In genomic region chr10:47288916-47289495, GRCh38 we compare ENCODE assay signal across 24 cellular contexts. TPM values are rescaled to one million over a fixed set of nuclear protein-coding genes. Genes with fewer than 3 reads are reported as not detected.
A peak's percentile ranks its signal among the peaks of the same experiment; 100 is the strongest.
DNase-seq lines count a peak whose midpoint lies in the region; ATAC-seq, FAIRE-seq and TF ChIP-seq lines count a peak whose summit lies in the region.
"Had no signal": no experiment of that assay in that cellular context is flagged by ENCODE, and none has a peak within 500 bp of the region (broad histone marks: within the 10 kb centered on the region; RNA-seq: fewer than 3 reads in every experiment).

No MANE protein-coding gene starts in this region.

- no peaks in the 10 kb centered on the region for H4K20me1 ChIP-seq in H1 (replicated peaks in 1 of 2; ENCODE audit: control insufficient read depth in 1 of 2, insufficient read depth in 2 of 2, low read length in 2 of 2)
- H4K20me1 ChIP-seq in hepatocyte (ENCODE audit: insufficient read depth, poor library complexity, severe bottlenecking) = no peaks in the 10 kb centered on the region

- no peaks in the 10 kb centered on the region for H3K9me2 ChIP-seq in hepatocyte (replicated peaks; ENCODE audit: insufficient read depth)

- H3K27ac ChIP-seq in right atrium auricular region = no peak overlapping the region
- H3K27ac ChIP-seq in heart left ventricle = no peak overlapping the region
- no peak overlapping the region for H3K27ac ChIP-seq in H1 (ENCODE audit: low read depth, low read length)
- H3K27ac ChIP-seq in neuronal stem cell (replicated peaks; ENCODE audit: low read length) = no peak overlapping the region
- no peak overlapping the region for H3K27ac ChIP-seq in hepatocyte
- H3K27ac ChIP-seq: RWPE1 had no signal

- H3K4me2 ChIP-seq in H1 (ENCODE audit: insufficient read depth in 1 of 2, low read depth in 2 of 2, low read length in 2 of 2) = no peak overlapping the region
- H3K4me2 ChIP-seq in neuronal stem cell (ENCODE audit: insufficient read depth, low read length, poor library complexity, severe bottlenecking) = no peak overlapping the region
- no peak overlapping the region for H3K4me2 ChIP-seq in hepatocyte

- H3K36me3 ChIP-seq in right atrium auricular region = no peaks in the 10 kb centered on the region
- no peaks in the 10 kb centered on the region for H3K36me3 ChIP-seq in heart left ventricle
- H3K36me3 ChIP-seq in H1 (ENCODE audit: control insufficient read depth in 2 of 4, insufficient read depth in 4 of 4, low read length in 3 of 4) = no peaks in the 10 kb centered on the region
- no peaks in the 10 kb centered on the region for H3K36me3 ChIP-seq in neuronal stem cell (replicated peaks in 1 of 2; ENCODE audit: control insufficient read depth in 2 of 2, insufficient read depth in 2 of 2, low read length in 2 of 2)
- H3K36me3 ChIP-seq in hepatocyte (replicated peaks; ENCODE audit: insufficient read depth, low read depth) = no peaks in the 10 kb centered on the region

- no peak overlapping the region for H3K18ac ChIP-seq in H1 (ENCODE audit: extremely low read depth, low read length)
- no peak overlapping the region for H3K18ac ChIP-seq in neuronal stem cell (ENCODE audit: low read length)

- FAIRE-seq in H1 (lab: Jason Lieb, UNC) = no peak
- FAIRE-seq: GM19239 had no signal

- H2BK12ac ChIP-seq in H1 (ENCODE audit: low read depth, low read length) (no peak overlapping the region), neuronal stem cell (ENCODE audit: low read length) (no peak overlapping the region)

- no peak overlapping the region for H3K27ac Mint-ChIP-seq in activated T-helper 1 cell treated with anti-CD3 and anti-CD28 coated beads, Interleukin-12 subunit alpha, Interleukin-12 subunit beta, Interleukin-2, Interleukin-4 antibody, amounts not matched to agents 30 ng/mL and 10 ng/mL and 1 ng/mL, durations not matched to agents 14 hours and 24 hours and 36 hours
- H3K27ac Mint-ChIP-seq in activated naive CD8-positive, alpha-beta T cell treated with anti-CD3 and anti-CD28 coated beads, Interleukin-2, amount 50 U/mL, for 24 hours = no peak overlapping the region
- H3K27ac Mint-ChIP-seq: CD4-positive, CD25-positive, alpha-beta regulatory T cell had no signal

- no peak overlapping the region for H2BK5ac ChIP-seq in H1 (ENCODE audit: low read depth, low read length)
- no peak overlapping the region for H2BK5ac ChIP-seq in neuronal stem cell (ENCODE audit: low read length)

- H3K27me3 ChIP-seq in right atrium auricular region (no peaks in the 10 kb centered on the region), heart left ventricle (no peaks in the 10 kb centered on the region), H1 (replicated peaks in 1 of 4; ENCODE audit: control insufficient read depth in 3 of 4, extremely low read depth in 1 of 4, insufficient read depth in 3 of 4, low read length in 3 of 4) (no peaks in the 10 kb centered on the region), neuronal stem cell (ENCODE audit: control insufficient read depth in 3 of 3, insufficient read depth in 3 of 3, low read depth in 1 of 3, low read length in 3 of 3) (peaks cover 0 to 5% (median 0%) of the 10 kb centered on the region in 3 experiments), hepatocyte (peaks cover 27% of the 10 kb centered on the region)

- 71 to 81% (median 71%) methylated on average over 9 of the region's 9 CpGs for WGBS in heart left ventricle, 4 donors
- WGBS in H1 (ENCODE audit: extremely low coverage in 1 of 2, insufficient coverage in 1 of 2, insufficient read length in 1 of 2, insufficient replicate concordance in 2 of 2, low coverage in 1 of 2, low lambda C conversion rate in 2 of 2, missing lambda C conversion rate in 1 of 2), 2 experiments = 81% methylated on average over 9 of the region's 9 CpGs; no CpG with 5 or more reads in 1 of the 2 experiments
- no CpG with 5 or more reads among the region's 9 CpGs for whole genome bisulfite sequencing in neuronal stem cell (ENCODE audit: extremely low coverage in 2 of 2, insufficient read length in 2 of 2, insufficient replicate concordance in 1 of 2), 2 donors
- WGBS in hepatocyte (ENCODE audit: low lambda C conversion rate, missing lambda C conversion rate) = 77% methylated on average over 9 of the region's 9 CpGs

- TF ChIP-seq RAD21 in H1 (IDR thresholded peaks at IDR 0.05 in 1 of 2, conservative IDR thresholded peaks at IDR 0.05 in 1 of 2; ENCODE audit: low read depth in 2 of 2, low read length in 2 of 2) = peak; percentile 35 to 45; a peak in 3 of 4 replicates

- H4K8ac ChIP-seq in H1 (ENCODE audit: extremely low read depth, insufficient read depth, low read length) = no peak overlapping the region
- no peak overlapping the region for H4K8ac ChIP-seq in neuronal stem cell (ENCODE audit: low read depth, low read length)

- H2BK15ac ChIP-seq in H1 (ENCODE audit: low read length) (no peak overlapping the region), neuronal stem cell (ENCODE audit: low read length) (peak overlapping the region; percentile 20)

- no peak overlapping the region for H3K14ac ChIP-seq in H1 (ENCODE audit: insufficient read length)
- no peak overlapping the region for H3K14ac ChIP-seq in neuronal stem cell (ENCODE audit: low read length)

- H3K4me1 ChIP-seq in right atrium auricular region (peaks cover 0 to 18% of the 10 kb centered on the region in 2 donors), heart left ventricle (peaks cover 0 to 10% (median 3%) of the 10 kb centered on the region in 12 donors), H1 (replicated peaks in 1 of 4; ENCODE audit: control insufficient read depth in 3 of 4, insufficient read depth in 4 of 4, low read length in 3 of 4) (no peaks in the 10 kb centered on the region), neuronal stem cell (ENCODE audit: control insufficient read depth in 2 of 2, insufficient read depth in 1 of 2, low read depth in 1 of 2, low read length in 2 of 2) (peaks cover 0 to 3% of the 10 kb centered on the region in 2 donors), hepatocyte (ENCODE audit: insufficient read depth) (peaks cover 5% of the 10 kb centered on the region)

- POLR2A ChIA-PET in H1 (lab: Charles Lee; ENCODE audit: partially characterized antibody) = no interaction called here

- intact Hi-C loops in heart left ventricle (cut with DNase I) = loop anchor here in 1 of 10 donors (5.0 kb wide), 1 partner anchor 48 kb away; no protein-coding TSS in a partner anchor
- intact Hi-C loops in activated T-helper 1 cell treated with anti-CD3 and anti-CD28 coated beads, Interleukin-12 subunit alpha, Interleukin-12 subunit beta, Interleukin-2, Interleukin-4 antibody, amounts not matched to agents 30 ng/mL and 10 ng/mL and 1 ng/mL, durations not matched to agents 14 hours and 24 hours and 36 hours (cut with micrococcal nuclease) = no loop called here

- no peaks in the 10 kb centered on the region for H3K36me3 Mint-ChIP-seq in activated T-helper 1 cell treated with anti-CD3 and anti-CD28 coated beads, Interleukin-12 subunit alpha, Interleukin-12 subunit beta, Interleukin-2, Interleukin-4 antibody, amounts not matched to agents 30 ng/mL and 10 ng/mL and 1 ng/mL, durations not matched to agents 14 hours and 24 hours and 36 hours (ENCODE audit: low read depth)
- no peaks in the 10 kb centered on the region for H3K36me3 Mint-ChIP-seq in activated naive CD8-positive, alpha-beta T cell treated with anti-CD3 and anti-CD28 coated beads, Interleukin-2, amount 50 U/mL, for 24 hours (ENCODE audit: low read depth)
- H3K36me3 Mint-ChIP-seq: CD4-positive, CD25-positive, alpha-beta regulatory T cell had no signal

- H2BK120ac ChIP-seq in H1 (replicated peaks; ENCODE audit: low read depth, low read length) (no peak overlapping the region), neuronal stem cell (ENCODE audit: low read depth, low read length) (no peak overlapping the region)

- peaks cover 18% of the 10 kb centered on the region for H3K4me1 Mint-ChIP-seq in activated T-helper 1 cell treated with anti-CD3 and anti-CD28 coated beads, Interleukin-12 subunit alpha, Interleukin-12 subunit beta, Interleukin-2, Interleukin-4 antibody, amounts not matched to agents 30 ng/mL and 10 ng/mL and 1 ng/mL, durations not matched to agents 14 hours and 24 hours and 36 hours (ENCODE audit: low read depth)
- H3K4me1 Mint-ChIP-seq in activated naive CD8-positive, alpha-beta T cell treated with anti-CD3 and anti-CD28 coated beads, Interleukin-2, amount 50 U/mL, for 24 hours = peaks cover 23% of the 10 kb centered on the region

- TF ChIP-seq EP300 in H1 (IDR thresholded peaks at IDR 0.05; ENCODE audit: borderline replicate concordance in 1 of 2, low read depth in 2 of 2, low read length in 2 of 2) = no peak

- no peak overlapping the region for H2BK20ac ChIP-seq in H1 (ENCODE audit: low read length)

- no peak overlapping the region for H2AFZ ChIP-seq in H1 (ENCODE audit: low read length)
- no peak overlapping the region for H2AFZ ChIP-seq in neuronal stem cell (ENCODE audit: low read length)
- no peak overlapping the region for H2AFZ ChIP-seq in hepatocyte

- ATAC-seq in heart left ventricle = no peak
- ATAC-seq in activated naive CD8-positive, alpha-beta T cell treated with anti-CD3 and anti-CD28 coated beads, Interleukin-2, amount 50 U/mL, for 24 hours = no peak

- H3K79me1 ChIP-seq in H1 (ENCODE audit: low read depth, low read length) (no peaks in the 10 kb centered on the region), neuronal stem cell (ENCODE audit: low read depth, low read length) (no peaks in the 10 kb centered on the region)

- peaks cover 4% of the 10 kb centered on the region for H3K27me3 Mint-ChIP-seq in activated T-helper 1 cell treated with anti-CD3 and anti-CD28 coated beads, Interleukin-12 subunit alpha, Interleukin-12 subunit beta, Interleukin-2, Interleukin-4 antibody, amounts not matched to agents 30 ng/mL and 10 ng/mL and 1 ng/mL, durations not matched to agents 14 hours and 24 hours and 36 hours (ENCODE audit: insufficient read depth)
- no peaks in the 10 kb centered on the region for H3K27me3 Mint-ChIP-seq in activated naive CD8-positive, alpha-beta T cell treated with anti-CD3 and anti-CD28 coated beads, Interleukin-2, amount 50 U/mL, for 24 hours
- H3K27me3 Mint-ChIP-seq: CD4-positive, CD25-positive, alpha-beta regulatory T cell had no signal

- H4K91ac ChIP-seq in H1 (replicated peaks; ENCODE audit: insufficient read length, low read length) = no peak overlapping the region
- H4K91ac ChIP-seq in neuronal stem cell (ENCODE audit: low read depth, low read length, poor library complexity) = no peak overlapping the region

- H3K4ac ChIP-seq in H1 (replicated peaks; ENCODE audit: insufficient read length, low read depth, low read length) = no peak overlapping the region
- no peak overlapping the region for H3K4ac ChIP-seq in neuronal stem cell (ENCODE audit: low read length)

- no peaks in the 10 kb centered on the region for H3K9me3 ChIP-seq in right atrium auricular region
- H3K9me3 ChIP-seq in heart left ventricle = no peaks in the 10 kb centered on the region
- no peaks in the 10 kb centered on the region for H3K9me3 ChIP-seq in H1 (ENCODE audit: insufficient read depth in 2 of 2, low read depth in 1 of 2, low read length in 1 of 2)
- peaks cover 0 to 2% of the 10 kb centered on the region in 2 donors for H3K9me3 ChIP-seq in neuronal stem cell (replicated peaks in 1 of 2; ENCODE audit: control insufficient read depth in 2 of 2, insufficient read depth in 1 of 2, low read depth in 1 of 2, low read length in 2 of 2)
- H3K9me3 ChIP-seq in hepatocyte (ENCODE audit: low read depth) = no peaks in the 10 kb centered on the region

- no peaks in the 10 kb centered on the region for H3K23me2 ChIP-seq in H1 (ENCODE audit: low read depth, low read length)

- CTCF ChIA-PET in H1 (lab: Charles Lee; ENCODE audit: partially characterized antibody) = interaction anchor here (0.7 to 3.3 kb wide), 9 partner anchors 10 to 250 kb away, joined by 3 to 13 read pairs (median 3); partner anchors contain the start of gene GDF10

- H3K9ac ChIP-seq in H1 (replicated peaks in 1 of 4; ENCODE audit: extremely low read depth in 1 of 4, low read depth in 3 of 4, low read length in 3 of 4) (no peak overlapping the region), neuronal stem cell (ENCODE audit: low read depth, low read length, poor library complexity) (no peak overlapping the region)

- no peak overlapping the region for H3K56ac ChIP-seq in H1 (replicated peaks; ENCODE audit: insufficient read length, low read depth, low read length)

- H2AK5ac ChIP-seq in H1 (ENCODE audit: low read depth, low read length) = no peak overlapping the region
- no peak overlapping the region for H2AK5ac ChIP-seq in neuronal stem cell (ENCODE audit: low read depth, low read length)

- H3K23ac ChIP-seq in H1 (ENCODE audit: insufficient read length) (no peak overlapping the region), neuronal stem cell (ENCODE audit: low read depth, low read length, poor library complexity) (no peak overlapping the region)

- H3K4me3 Mint-ChIP-seq in activated T-helper 1 cell treated with anti-CD3 and anti-CD28 coated beads, Interleukin-12 subunit alpha, Interleukin-12 subunit beta, Interleukin-2, Interleukin-4 antibody, amounts not matched to agents 30 ng/mL and 10 ng/mL and 1 ng/mL, durations not matched to agents 14 hours and 24 hours and 36 hours = no peak overlapping the region
- no peak overlapping the region for H3K4me3 Mint-ChIP-seq in activated naive CD8-positive, alpha-beta T cell treated with anti-CD3 and anti-CD28 coated beads, Interleukin-2, amount 50 U/mL, for 24 hours
- H3K4me3 Mint-ChIP-seq: CD4-positive, CD25-positive, alpha-beta regulatory T cell had no signal

- TF ChIP-seq CTCF in right atrium auricular region (IDR thresholded peaks at IDR 0.05) (no peak), heart left ventricle (IDR thresholded peaks at IDR 0.05) (no peak), H1 (IDR thresholded peaks at IDR 0.05; ENCODE audit: control extremely low read depth in 1 of 3, insufficient read depth in 1 of 3, low read depth in 1 of 3, low read length in 3 of 3) (peak in 2 of 3 experiments; percentile 24 to 31; a peak in 1 of 4 replicates), hepatocyte (IDR thresholded peaks at IDR 0.05; ENCODE audit: poor library complexity) (no peak)

- DNase-seq in right atrium auricular region (ENCODE audit: low spot score) = peak; percentile 44
- no peak for DNase-seq in heart left ventricle
- no peak for DNase-seq in H1 (ENCODE audit: low read depth in 1 of 2, low spot score in 2 of 2)
- no peak for DNase-seq in neuronal stem cell (ENCODE audit: low spot score)
- DNase-seq in activated T-helper 1 cell treated with anti-CD3 and anti-CD28 coated beads, Interleukin-12 subunit alpha, Interleukin-12 subunit beta, Interleukin-2, Interleukin-4 antibody, amounts not matched to agents 30 ng/mL and 10 ng/mL and 1 ng/mL, durations not matched to agents 14 hours and 24 hours and 36 hours (ENCODE audit: low spot score) = no peak
- DNase-seq in activated naive CD8-positive, alpha-beta T cell treated with anti-CD3 and anti-CD28 coated beads, Interleukin-2, amount 50 U/mL, for 24 hours = no peak
- DNase-seq in hepatocyte (ENCODE audit: low spot score) = no peak
- DNase-seq: CD4-positive, CD25-positive, alpha-beta regulatory T cell; EL; GF-D8; KBM-7; NCI-H1092; NCI-H1436; NCI-H1930; NCI-H226; NCI-H510A treated with DMSO at 0.1 percent for 48 hours; NCI-H748 treated with DMSO at 0.1 percent for 48 hours; NK-92 treated with Interleukin-12 subunit alpha and Interleukin-12 subunit beta, amount 100 ng/mL, for 24 hours; SHP77 treated with DMSO at 0.1 percent for 48 hours had no signal

- H4K5ac ChIP-seq in H1 (ENCODE audit: insufficient read length, low read depth, low read length) = no peak overlapping the region

- no peak overlapping the region for H3K4me3 ChIP-seq in right atrium auricular region
- no peak overlapping the region for H3K4me3 ChIP-seq in heart left ventricle
- no peak overlapping the region for H3K4me3 ChIP-seq in H1 (ENCODE audit: extremely low read depth in 1 of 4, insufficient read depth in 2 of 4, low read depth in 3 of 4, low read length in 4 of 4)
- no peak overlapping the region for H3K4me3 ChIP-seq in neuronal stem cell (ENCODE audit: low read length in 2 of 2)
- no peak overlapping the region for H3K4me3 ChIP-seq in hepatocyte

- no peaks in the 10 kb centered on the region for H3K79me2 ChIP-seq in H1 (ENCODE audit: control insufficient read depth in 1 of 2, insufficient read depth in 2 of 2, low read length in 2 of 2)
- no peaks in the 10 kb centered on the region for H3K79me2 ChIP-seq in hepatocyte

- no peaks in the 10 kb centered on the region for H3K9me3 Mint-ChIP-seq in activated T-helper 1 cell treated with anti-CD3 and anti-CD28 coated beads, Interleukin-12 subunit alpha, Interleukin-12 subunit beta, Interleukin-2, Interleukin-4 antibody, amounts not matched to agents 30 ng/mL and 10 ng/mL and 1 ng/mL, durations not matched to agents 14 hours and 24 hours and 36 hours
- H3K9me3 Mint-ChIP-seq in activated naive CD8-positive, alpha-beta T cell treated with anti-CD3 and anti-CD28 coated beads, Interleukin-2, amount 50 U/mL, for 24 hours = no peaks in the 10 kb centered on the region
- H3K9me3 Mint-ChIP-seq: CD4-positive, CD25-positive, alpha-beta regulatory T cell had no signal

- TF ChIP-seq POLR2A in heart left ventricle (IDR thresholded peaks at IDR 0.05) = no peak
- TF ChIP-seq POLR2A in H1 (IDR thresholded peaks at IDR 0.05; ENCODE audit: control extremely low read depth in 1 of 2, low read depth in 2 of 2, low read length in 2 of 2) = no peak

RNA-seq across cellular contexts. Expression of gene GDF10, which starts 11.0 kb away (rescaled TPM):
- total RNA-seq in right atrium auricular region = 1 to 10 TPM in 1 of 2 donors, under 1 TPM in 1; 0.63 to 1.9 TPM
- total RNA-seq in heart left ventricle = 1 to 10 TPM in 1 of 9 donors, under 1 TPM in 6, not detected in 2; 0.22 to 1.6 (median 0.34) TPM
- under 1 TPM in 1 of 2 donors, not detected in 1; 0.19 TPM for polyA plus RNA-seq in heart left ventricle
- total RNA-seq in H1 (2021; fragmentation: NEBNext Ultra II Directional; extraction: Animal tissue kit (Norgen Biotek cat#: 25700)) = 0.19 and 0.25 TPM in 2 replicates
- polyA plus RNA-seq in H1 (2011; rRNA removed) = 0.27 and 0.32 TPM in 2 replicates
- 0.08 TPM for polyA plus RNA-seq in H1 (2011; cell fraction: cytosol; rRNA removed)
- 0.21 TPM for polyA plus RNA-seq in H1 (2011; cell fraction: nucleus; rRNA removed)
- 0.14 to 0.24 TPM (median 0.20 TPM) in 4 replicates for polyA plus RNA-seq in H1 (2012, experiment 1 of 2)
- 0.26 TPM for polyA plus RNA-seq in H1 (2012, experiment 2 of 2)
- polyA plus RNA-seq in H1 (2013, experiment 1 of 2) = 0.28 TPM
- 0.24 TPM for polyA plus RNA-seq in H1 (2013, experiment 2 of 2)
- polyA minus RNA-seq in H1 (2011; rRNA and poly(A)+ RNA removed) = 0.10 TPM in 1 of 2 replicates, not detected in the other
- not detected for polyA minus RNA-seq in H1 (2011; cell fraction: cytosol; rRNA and poly(A)+ RNA removed)
- not detected for polyA minus RNA-seq in H1 (2011; cell fraction: nucleus; rRNA and poly(A)+ RNA removed)
- 1.3 TPM for polyA plus RNA-seq in neuronal stem cell (2013, experiment 1 of 2)
- 1.5 TPM for polyA plus RNA-seq in neuronal stem cell (2013, experiment 2 of 2)
- 0.27 and 0.34 TPM in 2 replicates for total RNA-seq in activated T-helper 1 cell treated with anti-CD3 and anti-CD28 coated beads, Interleukin-12 subunit alpha, Interleukin-12 subunit beta, Interleukin-2, Interleukin-4 antibody, amounts not matched to agents 30 ng/mL and 10 ng/mL and 1 ng/mL, durations not matched to agents 14 hours and 24 hours and 36 hours
- total RNA-seq in hepatocyte = 2.3 and 2.5 TPM in 2 replicates
- polyA plus RNA-seq in hepatocyte = 3.3 and 5.7 TPM in 2 replicates
- total RNA-seq: CD4-positive, CD25-positive, alpha-beta regulatory T cell; HT1080 had no signal
- polyA plus RNA-seq: BJ; CD4-positive, CD25-positive, alpha-beta regulatory T cell had no signal

RNA-seq across cellular contexts. Expression of gene GDF2, which starts 33.2 kb away (rescaled TPM):
- total RNA-seq in right atrium auricular region = under 1 TPM in 1 of 2 donors, not detected in 1; 0.16 TPM
- total RNA-seq in heart left ventricle = not detected
- not detected for polyA plus RNA-seq in heart left ventricle
- total RNA-seq in H1 (2021; fragmentation: NEBNext Ultra II Directional; extraction: Animal tissue kit (Norgen Biotek cat#: 25700)) = not detected in 2 replicates
- polyA plus RNA-seq in H1 (2011; rRNA removed) = not detected in 2 replicates
- not detected for polyA plus RNA-seq in H1 (2011; cell fraction: cytosol; rRNA removed)
- polyA plus RNA-seq in H1 (2011; cell fraction: nucleus; rRNA removed) = not detected
- not detected in 4 replicates for polyA plus RNA-seq in H1 (2012, experiment 1 of 2)
- polyA plus RNA-seq in H1 (2012, experiment 2 of 2) = not detected
- not detected for polyA plus RNA-seq in H1 (2013, experiment 1 of 2)
- polyA plus RNA-seq in H1 (2013, experiment 2 of 2) = not detected
- polyA minus RNA-seq in H1 (2011; rRNA and poly(A)+ RNA removed) = not detected in 2 replicates
- polyA minus RNA-seq in H1 (2011; cell fraction: cytosol; rRNA and poly(A)+ RNA removed) = not detected
- polyA minus RNA-seq in H1 (2011; cell fraction: nucleus; rRNA and poly(A)+ RNA removed) = not detected
- polyA plus RNA-seq in neuronal stem cell (2013, experiment 1 of 2) = not detected
- not detected for polyA plus RNA-seq in neuronal stem cell (2013, experiment 2 of 2)
- not detected in 2 replicates for total RNA-seq in activated T-helper 1 cell treated with anti-CD3 and anti-CD28 coated beads, Interleukin-12 subunit alpha, Interleukin-12 subunit beta, Interleukin-2, Interleukin-4 antibody, amounts not matched to agents 30 ng/mL and 10 ng/mL and 1 ng/mL, durations not matched to agents 14 hours and 24 hours and 36 hours
- not detected in 2 replicates for total RNA-seq in hepatocyte
- polyA plus RNA-seq in hepatocyte = 0.39 TPM in 1 of 2 replicates, not detected in the other
- total RNA-seq: A673; CD4-positive, CD25-positive, alpha-beta regulatory T cell; HT1080 had no signal
- polyA plus RNA-seq: BJ; CD4-positive, CD25-positive, alpha-beta regulatory T cell had no signal

RNA-seq across cellular contexts. Expression of gene RBP3, which starts 59.2 kb away (rescaled TPM):
- total RNA-seq in right atrium auricular region = not detected
- not detected for total RNA-seq in heart left ventricle
- not detected for polyA plus RNA-seq in heart left ventricle
- not detected in 2 replicates for total RNA-seq in H1 (2021; fragmentation: NEBNext Ultra II Directional; extraction: Animal tissue kit (Norgen Biotek cat#: 25700))
- polyA plus RNA-seq in H1 (2011; rRNA removed) = not detected in 2 replicates
- polyA plus RNA-seq in H1 (2011; cell fraction: cytosol; rRNA removed) = not detected
- not detected for polyA plus RNA-seq in H1 (2011; cell fraction: nucleus; rRNA removed)
- 0.05 to 0.07 TPM (median 0.07 TPM) in 3 of 4 replicates, not detected in the other for polyA plus RNA-seq in H1 (2012, experiment 1 of 2)
- polyA plus RNA-seq in H1 (2012, experiment 2 of 2) = not detected
- polyA plus RNA-seq in H1 (2013, experiment 1 of 2) = not detected
- not detected for polyA plus RNA-seq in H1 (2013, experiment 2 of 2)
- not detected in 2 replicates for polyA minus RNA-seq in H1 (2011; rRNA and poly(A)+ RNA removed)
- not detected for polyA minus RNA-seq in H1 (2011; cell fraction: cytosol; rRNA and poly(A)+ RNA removed)
- polyA minus RNA-seq in H1 (2011; cell fraction: nucleus; rRNA and poly(A)+ RNA removed) = not detected
- polyA plus RNA-seq in neuronal stem cell (2013, experiment 1 of 2) = not detected
- not detected for polyA plus RNA-seq in neuronal stem cell (2013, experiment 2 of 2)
- total RNA-seq in activated T-helper 1 cell treated with anti-CD3 and anti-CD28 coated beads, Interleukin-12 subunit alpha, Interleukin-12 subunit beta, Interleukin-2, Interleukin-4 antibody, amounts not matched to agents 30 ng/mL and 10 ng/mL and 1 ng/mL, durations not matched to agents 14 hours and 24 hours and 36 hours = not detected in 2 replicates
- 0.53 and 0.56 TPM in 2 replicates for total RNA-seq in hepatocyte
- polyA plus RNA-seq in hepatocyte = 1.1 and 1.3 TPM in 2 replicates
- total RNA-seq: A673; CD4-positive, CD25-positive, alpha-beta regulatory T cell; HT1080 had no signal
- polyA plus RNA-seq: BJ; CD4-positive, CD25-positive, alpha-beta regulatory T cell had no signal

Comparison
In these comparisons a context has a peak if more than half of its experiments do, and no peak if none do; other contexts are left out.
1. CTCF ChIP-seq: peak in H1 (2 of 3); none in right atrium auricular region (0 of 2), heart left ventricle (0 of 12) and hepatocyte (single experiment).